Comparison of ENCODE assay signal across 14 cellular contexts in the genomic region with DNA sequence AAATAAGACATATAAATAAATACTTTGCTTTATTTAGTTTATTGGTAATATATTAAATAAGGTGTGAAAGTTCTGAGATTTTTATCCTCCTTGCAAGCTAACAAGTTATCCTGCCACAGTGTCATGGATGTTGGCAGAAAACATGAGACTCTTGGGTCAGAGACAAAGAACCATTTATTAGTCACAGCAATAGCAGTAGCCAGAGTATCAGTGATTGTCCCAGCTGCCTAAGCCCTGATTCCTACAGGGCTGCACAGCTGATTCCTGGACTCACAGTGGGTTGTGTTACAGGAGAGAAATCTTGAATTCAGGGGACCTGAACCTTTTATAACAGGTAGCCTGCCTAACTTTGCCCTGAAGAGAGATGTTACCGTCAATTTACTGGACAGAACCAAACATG.
A peak's percentile ranks its signal among the peaks of the same experiment; 100 is the strongest.
DNase-seq lines count a peak whose midpoint lies in the region; ATAC-seq, FAIRE-seq and TF ChIP-seq lines count a peak whose summit lies in the region.
"Had no signal": no experiment of that assay in that cellular context is flagged by ENCODE, and none has a peak within 500 bp of the region (broad histone marks: within the 10 kb centered on the region; RNA-seq: fewer than 3 reads in every experiment).

No MANE protein-coding gene starts in this region.

- no peak for TF ChIP-seq CTCF in HEK293 (tag by site-specific recombination; IDR thresholded peaks at IDR 0.05)
- no peak for TF ChIP-seq CTCF in right lobe of liver (IDR thresholded peaks at IDR 0.05)

- TF ChIP-seq POLR2A in right lobe of liver (IDR thresholded peaks at IDR 0.05), result no peak

- H3K4me3 ChIP-seq in HEK293 (ENCODE audit: low read depth, low read length) (no peak overlapping the region), right lobe of liver (no peak overlapping the region)

- H3K36me3 ChIP-seq in HEK293 (ENCODE audit: control insufficient read depth in 2 of 2, insufficient read depth in 1 of 2, low read length in 2 of 2) (no peaks in the 10 kb centered on the region), right lobe of liver (no peaks in the 10 kb centered on the region)
- H3K36me3 ChIP-seq: BE2C had no signal

- POLR2A ChIA-PET in HEK293 (lab: Yijun Ruan, JAX), result no interaction called here

- peak; percentile 91 for FAIRE-seq in frontal cortex (lab: Jason Lieb, UNC)
- FAIRE-seq: A204.1, GM12891 had no signal

- ATAC-seq in right lobe of liver (no peak), HG03108 (IDR thresholded peaks at IDR 0.05; ENCODE audit: unreplicated experiment) (no peak)

- H3K27ac ChIP-seq in HEK293 (ENCODE audit: extremely low read depth, low read depth, low read length) (no peak overlapping the region), right lobe of liver (no peak overlapping the region)
- H3K27ac ChIP-seq: C4-2B had no signal

- H3K9me3 ChIP-seq in HEK293 (ENCODE audit: control insufficient read depth, insufficient read depth, low read depth, low read length), result no peaks in the 10 kb centered on the region
- H3K9me3 ChIP-seq in right lobe of liver, result no peaks in the 10 kb centered on the region
- H3K9me3 ChIP-seq: BE2C had no signal

- intact Hi-C loops in right lobe of liver (cut with DNase I), result no loop called here

- 22% methylated on average over 1 of the region's 1 CpG for WGBS in right lobe of liver (ENCODE audit: insufficient coverage, low coverage, low lambda C conversion rate, missing lambda C conversion rate)

- DNase-seq in frontal cortex (ENCODE audit: low spot score in 2 of 2) (peak in 1 of 2 donors; percentile 5), medulla oblongata (ENCODE audit: extremely low spot score) (peak; percentile 71), superior temporal gyrus (ENCODE audit: extremely low spot score) (peak; percentile 83), D341Med (ENCODE audit: low spot score) (no peak), right lobe of liver (no peak)
- DNase-seq: BE2C; CD4-positive, alpha-beta memory T cell; HCEC 1CT; KG1 had no signal

- H3K4me1 ChIP-seq in HEK293 (ENCODE audit: control insufficient read depth, insufficient read depth, low read length) (0 out of 2 replicates have a peak, but pooled peaks cover 5% of the 10 kb centered on the region), right lobe of liver (no peaks in the 10 kb centered on the region)
- H3K4me1 ChIP-seq: BE2C had no signal

- CTCF ChIA-PET in HEK293 (lab: Yijun Ruan, JAX), result no interaction called here

- H3K27me3 ChIP-seq in right lobe of liver, result no peaks in the 10 kb centered on the region
- H3K27me3 ChIP-seq: BE2C had no signal

TF ChIP-seq in HEK293, 187 proteins besides CTCF, POLR2A, EP300 and RAD21:
- TF ChIP-seq ZNF404 (tag by site-specific recombination; IDR thresholded peaks at IDR 0.05), result no peak
- peak; percentile 42 for TF ChIP-seq SETDB1 (IDR thresholded peaks at IDR 0.05; ENCODE audit: insufficient read length, low read length)
- TF ChIP-seq HOXD13 (CRISPR knock-in tag; IDR thresholded peaks at IDR 0.05; ENCODE audit: borderline replicate concordance), result no peak

Comparison
In these comparisons a context has a peak if more than half of its experiments do, and no peak if none do; other contexts are left out.
1. DNase-seq: peak in medulla oblongata (single experiment) and superior temporal gyrus (single experiment); none in D341Med (single experiment) and right lobe of liver (0 of 3).